ENCODE assay signal across 8 cellular contexts in the genomic region with DNA sequence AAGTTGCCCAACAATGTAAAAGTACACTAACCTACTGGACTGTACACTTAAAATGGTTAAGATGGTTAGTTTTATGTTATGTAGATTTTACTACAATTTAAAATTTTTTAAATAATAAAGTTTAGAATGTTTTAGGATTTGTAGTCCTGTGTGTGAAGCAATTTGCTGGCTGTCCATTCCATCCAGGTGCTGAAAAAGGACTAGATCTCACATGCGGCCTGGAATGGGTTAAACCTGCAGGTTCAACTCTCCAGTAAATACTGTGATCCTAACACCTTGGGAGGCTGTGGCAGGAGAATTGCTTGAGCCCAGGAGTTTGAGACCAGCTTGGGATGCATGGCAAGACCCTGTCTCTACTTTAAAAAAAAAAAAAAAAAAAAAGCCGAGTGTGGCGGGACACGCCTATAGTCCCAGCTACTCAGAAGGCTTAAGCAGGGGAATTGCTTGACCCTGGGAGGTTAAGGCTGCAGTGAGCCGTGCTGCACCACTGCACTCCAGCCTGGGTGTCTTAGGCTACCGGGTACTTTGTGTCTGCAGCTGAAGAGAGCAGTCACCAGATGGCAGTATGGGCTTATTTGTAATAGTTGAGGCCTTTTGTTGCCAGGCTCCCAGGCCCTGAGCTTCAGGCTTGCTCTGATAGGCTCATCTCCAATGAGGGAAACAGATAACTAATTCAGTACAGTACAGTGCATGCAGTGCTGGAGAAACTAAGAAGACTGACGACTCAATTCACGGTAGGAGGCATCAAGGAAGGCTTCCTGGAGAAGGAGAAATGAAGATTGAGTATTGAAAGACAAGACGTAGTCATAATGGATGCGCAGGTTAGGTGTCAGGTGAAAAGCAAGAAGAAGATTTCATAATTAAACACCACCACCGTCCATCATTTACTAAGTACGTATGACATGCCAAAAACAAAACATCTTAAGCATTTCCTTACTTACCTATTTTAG.
DNase-seq lines count a peak whose midpoint lies in the region; ATAC-seq, FAIRE-seq and TF ChIP-seq lines count a peak whose summit lies in the region.

No MANE protein-coding gene starts in this region.

- H3K36me3 Mint-ChIP-seq in activated naive CD4-positive, alpha-beta T cell treated with anti-CD3 and anti-CD28 coated beads, Interleukin-2, amount 50 U/mL, for 72 hours: no peaks in the 10 kb centered on the region

- H3K36me3 ChIP-seq in SJSA1 (no peaks in the 10 kb centered on the region), heart left ventricle (no peaks in the 10 kb centered on the region)

- H3K27ac ChIP-seq in SJSA1 (no peak overlapping the region), heart left ventricle (no peak overlapping the region)

- H3K9me3 Mint-ChIP-seq in activated naive CD4-positive, alpha-beta T cell treated with anti-CD3 and anti-CD28 coated beads, Interleukin-2, amount 50 U/mL, for 72 hours: no peaks in the 10 kb centered on the region

- H3K4me3 ChIP-seq in SJSA1 (no peak overlapping the region), heart left ventricle (no peak overlapping the region)

- 35 to 39% (median 36%) methylated on average over 12 of the region's 12 CpGs for WGBS in heart left ventricle, 4 donors

- H3K4me1 ChIP-seq in SJSA1 (replicated peaks) (no peaks in the 10 kb centered on the region), heart left ventricle (peaks cover 0 to 9% (median 0%) of the 10 kb centered on the region in 12 donors)

- H3K9me3 ChIP-seq in SJSA1 (replicated peaks): no peaks in the 10 kb centered on the region
- H3K9me3 ChIP-seq in heart left ventricle: no peaks in the 10 kb centered on the region

- TF ChIP-seq POLR2A in heart left ventricle (IDR thresholded peaks at IDR 0.05): no peak

- peaks cover 10% of the 10 kb centered on the region; the same call in 1 of the 2 replicates for H3K27me3 ChIP-seq in SJSA1 (replicated peaks)
- H3K27me3 ChIP-seq in heart left ventricle: peaks cover 0 to 39% (median 0%) of the 10 kb centered on the region in 9 donors

- DNase-seq in AG09319 (ENCODE audit: extremely low read depth, low read depth) (peak; percentile 39), GM19239 (ENCODE audit: insufficient read length, low spot score) (peak; percentile 23), MV-4-11 (lab: John Stamatoyannopoulos, UW) (peak; percentile 81), SJSA1 (ENCODE audit: low read depth in 1 of 2, low spot score in 2 of 2) (peak; percentile 45 to 69), heart left ventricle (peak in 4 of 5 donors; percentile 25 to 62 (median 44)), pulmonary artery endothelial cell (ENCODE audit: low read depth, low spot score) (peak; percentile 51)
- peak in 1 of 2 donors; percentile 42 for DNase-seq in activated naive CD4-positive, alpha-beta T cell treated with anti-CD3 and anti-CD28 coated beads, Interleukin-2, amount 50 U/mL, for 72 hours (ENCODE audit: low spot score in 2 of 2)

- peak; percentile 68 to 88 for ATAC-seq in activated naive CD4-positive, alpha-beta T cell treated with anti-CD3 and anti-CD28 coated beads, Interleukin-2, amount 50 U/mL, for 72 hours
- ATAC-seq in heart left ventricle (peak; percentile 72 to 90 (median 87)), HG03097 (IDR thresholded peaks at IDR 0.05; ENCODE audit: low FRiP score, unreplicated experiment) (no peak)

- TF ChIP-seq CTCF in AG09319 (IDR thresholded peaks at IDR 0.05; ENCODE audit: low read depth, low read length) (peak; percentile 81), heart left ventricle (IDR thresholded peaks at IDR 0.05) (peak; percentile 36 to 71 (median 58))

- H3K27ac Mint-ChIP-seq in activated naive CD4-positive, alpha-beta T cell treated with anti-CD3 and anti-CD28 coated beads, Interleukin-2, amount 50 U/mL, for 72 hours: no peak overlapping the region

- FAIRE-seq in GM19239 (lab: Jason Lieb, UNC): peak; percentile 94

- intact Hi-C loops in heart left ventricle (cut with DNase I): loop anchor here in 7 of 10 donors (2.0 to 10.0 kb wide), 4 partner anchors 96 to 300 kb away; no protein-coding TSS in a partner anchor
